8 cellular contexts compared by ENCODE assay signal in genomic region chr15:92820233-92821021, GRCh38.
DNase-seq lines count a peak whose midpoint lies in the region; ATAC-seq, FAIRE-seq and TF ChIP-seq lines count a peak whose summit lies in the region.

No MANE protein-coding gene starts in this region.

- no peak for FAIRE-seq in astrocyte (lab: Jason Lieb, UNC)

- peak overlapping the region; percentile 88 for H3K4me2 ChIP-seq in astrocyte (ENCODE audit: low read length)
- H3K4me2 ChIP-seq in hepatocyte: peak overlapping the region; percentile 75

- peak overlapping the region; percentile 88 for H3K9ac ChIP-seq in astrocyte (ENCODE audit: low read length)

- H3K79me2 ChIP-seq in astrocyte (ENCODE audit: insufficient read depth, low read length) (peaks cover 8% of the 10 kb centered on the region), hepatocyte (no peaks in the 10 kb centered on the region)

- H3K27me3 ChIP-seq in astrocyte (ENCODE audit: insufficient read depth, low read length) (no peaks in the 10 kb centered on the region), hepatocyte (no peaks in the 10 kb centered on the region)

- no peaks in the 10 kb centered on the region for H3K27me3 Mint-ChIP-seq in astrocyte (ENCODE audit: low read depth, unreplicated experiment)

- no peak for TF ChIP-seq CTCF in astrocyte (IDR thresholded peaks at IDR 0.05; ENCODE audit: insufficient read depth, low read depth, low read length)
- no peak for TF ChIP-seq CTCF in hepatocyte (IDR thresholded peaks at IDR 0.05; ENCODE audit: poor library complexity)

- H3K9me3 Mint-ChIP-seq in astrocyte (ENCODE audit: unreplicated experiment): no peaks in the 10 kb centered on the region

- WGBS in hepatocyte (ENCODE audit: low lambda C conversion rate, missing lambda C conversion rate): 8% methylated on average over 37 of the region's 37 CpGs

- no peaks in the 10 kb centered on the region for H3K36me3 Mint-ChIP-seq in astrocyte (ENCODE audit: low read depth, unreplicated experiment)

- H3K9me3 ChIP-seq in astrocyte (ENCODE audit: insufficient read depth, low read depth, low read length) (no peaks in the 10 kb centered on the region), hepatocyte (ENCODE audit: low read depth) (no peaks in the 10 kb centered on the region)

- H3K9me2 ChIP-seq in hepatocyte (replicated peaks; ENCODE audit: insufficient read depth): no peaks in the 10 kb centered on the region

- ATAC-seq in GM18511 (IDR thresholded peaks at IDR 0.05; ENCODE audit: unreplicated experiment): peak; percentile 87
- peak; percentile 83 for ATAC-seq in HG02973 (IDR thresholded peaks at IDR 0.05; ENCODE audit: unreplicated experiment)

- H3K4me1 ChIP-seq in astrocyte (ENCODE audit: insufficient read depth, low read length): peaks cover 47% of the 10 kb centered on the region
- H3K4me1 ChIP-seq in hepatocyte (ENCODE audit: insufficient read depth): peaks cover 44% of the 10 kb centered on the region

- H3K4me3 ChIP-seq in astrocyte (ENCODE audit: insufficient read depth, low read depth, low read length): peak overlapping the region; percentile 60
- peak overlapping the region; percentile 4 for H3K4me3 ChIP-seq in hepatocyte

- H3K36me3 ChIP-seq in astrocyte (ENCODE audit: insufficient read depth, low read length): no peaks in the 10 kb centered on the region
- H3K36me3 ChIP-seq in hepatocyte (replicated peaks; ENCODE audit: insufficient read depth, low read depth): no peaks in the 10 kb centered on the region

- H3K4me1 Mint-ChIP-seq in astrocyte (ENCODE audit: low read depth, unreplicated experiment): peaks cover 42% of the 10 kb centered on the region

- peak overlapping the region; percentile 90 for H3K27ac ChIP-seq in astrocyte (ENCODE audit: low read depth, low read length)
- H3K27ac ChIP-seq in hepatocyte: peak overlapping the region; percentile 92

- H4K20me1 ChIP-seq in astrocyte (ENCODE audit: insufficient read depth, low read length) (no peaks in the 10 kb centered on the region), hepatocyte (ENCODE audit: insufficient read depth, poor library complexity, severe bottlenecking) (no peaks in the 10 kb centered on the region)

- H3K4me3 Mint-ChIP-seq in astrocyte (ENCODE audit: unreplicated experiment): peak overlapping the region; percentile 70

- peak overlapping the region; percentile 98 for H2AFZ ChIP-seq in astrocyte (ENCODE audit: low read depth, low read length)
- peak overlapping the region; percentile 53 for H2AFZ ChIP-seq in hepatocyte

- DNase-seq in NCI-H187 treated with DMSO at 0.1 percent for 48 hours (lab: John Stamatoyannopoulos, UW) (peak; percentile 92), T-helper 22 cell (ENCODE audit: low read depth) (peak; percentile 76), astrocyte (ENCODE audit: low read depth) (peak; percentile 82), hepatocyte (ENCODE audit: low spot score) (peak; percentile 96), retina (peak; percentile 97), cortex of kidney (lab: John Stamatoyannopoulos, UW) (no peak)

- H3K27ac Mint-ChIP-seq in astrocyte (ENCODE audit: unreplicated experiment): peak overlapping the region; percentile 95
